Comparison of ENCODE assay signal across 16 cellular contexts in the genomic region with DNA sequence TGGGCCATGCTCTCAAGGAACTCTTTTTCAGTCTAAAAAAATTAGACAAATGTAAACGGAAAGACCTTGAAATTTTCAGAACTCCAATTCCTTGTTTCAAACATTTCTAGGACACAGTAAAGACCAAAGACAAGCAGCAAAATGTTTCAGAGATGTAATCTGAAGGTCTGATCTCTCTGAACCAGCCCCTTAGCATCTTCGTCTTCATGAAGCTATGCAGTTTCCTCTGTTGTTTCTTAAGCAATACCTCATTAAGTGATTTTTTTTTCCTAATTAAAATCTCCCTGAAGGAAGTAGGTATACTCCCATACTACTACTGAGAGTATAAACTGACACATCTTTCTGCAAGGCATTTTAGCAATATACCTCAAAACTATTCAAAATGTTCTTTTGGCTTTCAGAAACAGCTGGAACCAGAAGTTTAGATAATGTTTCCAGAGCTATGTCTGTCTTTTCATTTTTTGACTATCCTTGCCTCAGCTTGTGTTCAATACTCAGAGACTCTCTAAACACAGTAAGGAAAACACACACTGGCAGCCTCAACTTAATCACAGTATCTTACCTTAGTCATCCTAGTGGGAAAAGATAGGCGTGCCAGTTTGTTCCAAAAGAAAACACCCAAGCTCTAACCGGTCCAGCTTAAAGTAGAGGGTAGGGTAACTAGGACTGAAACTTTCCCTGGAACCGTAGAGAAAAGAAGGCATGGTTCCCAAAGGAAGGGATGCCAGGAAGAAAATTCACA. TPM values are rescaled to one million over a fixed set of nuclear protein-coding genes. Genes with fewer than 3 reads are reported as not detected.
DNase-seq lines count a peak whose midpoint lies in the region; TF ChIP-seq lines count a peak whose summit lies in the region.
"Had no signal": no experiment of that assay in that cellular context is flagged by ENCODE, and none has a peak within 500 bp of the region (broad histone marks: within the 10 kb centered on the region; RNA-seq: fewer than 3 reads in every experiment).

No MANE protein-coding gene starts in this region.

- H3K36me3 ChIP-seq in brain microvascular endothelial cell (replicated peaks), result no peaks in the 10 kb centered on the region

- H3K4me3 ChIP-seq in brain microvascular endothelial cell (ENCODE audit: low read depth, low read length) (no peak overlapping the region), fibroblast of the aortic adventitia (ENCODE audit: low read depth, low read length) (no peak overlapping the region)
- H3K4me3 ChIP-seq: PC-9 had no signal

- in situ Hi-C loops in brain microvascular endothelial cell (cut with HindIII; ENCODE audit: low pct_ligation_motif_present, low sequenced_read_pairs), result no loop called here
- in situ Hi-C loops in GM13976 (cut with MboI; ENCODE audit: low sequenced_read_pairs, unreplicated experiment), result no loop called here

- H3K27ac ChIP-seq in brain microvascular endothelial cell, result no peak overlapping the region
- H3K27ac ChIP-seq: PC-9 had no signal

- DNase-seq in EH (ENCODE audit: low read depth) (peak; percentile 75), NCI-H226 (peak; percentile 60), brain microvascular endothelial cell (peak; percentile 16), fibroblast of the aortic adventitia (ENCODE audit: low read depth) (peak; percentile 52), GM13976 (ENCODE audit: low spot score) (no peak), NCI-H1417 treated with DMSO at 0.1 percent for 48 hours (lab: John Stamatoyannopoulos, UW) (no peak), DMS114 treated with DMSO at 0.1 percent for 48 hours (lab: John Stamatoyannopoulos, UW; ENCODE audit: unreplicated experiment) (no peak), NCI-H345 (lab: John Stamatoyannopoulos, UW) (no peak)
- DNase-seq: C1 segment of cervical spinal cord, DMS 273 treated with DMSO at 0.1 percent for 48 hours, NCI-H1436 treated with DMSO at 0.1 percent for 48 hours, NCI-H2081 treated with DMSO at 0.1 percent for 48 hours, NCI-H2227 treated with DMSO at 0.1 percent for 48 hours, PC-9, Right ventricle myocardium superior, SK-N-SH had no signal

- no peaks in the 10 kb centered on the region for H3K27me3 ChIP-seq in brain microvascular endothelial cell (replicated peaks)

- TF ChIP-seq CTCF in brain microvascular endothelial cell (IDR thresholded peaks at IDR 0.05; ENCODE audit: low read depth, low read length, missing control alignments), result no peak
- TF ChIP-seq CTCF in fibroblast of the aortic adventitia (IDR thresholded peaks at IDR 0.05; ENCODE audit: insufficient read depth, low read length), result no peak
- no peak for TF ChIP-seq CTCF in GM13976 (IDR thresholded peaks at IDR 0.05; ENCODE audit: borderline replicate concordance, control extremely low read depth, extremely low read depth, insufficient read depth, missing control alignments)

RNA-seq across cellular contexts. Expression of gene SBF2, which starts 25.1 kb away (rescaled TPM):
- total RNA-seq in fibroblast of the aortic adventitia (ENCODE audit: low replicate concordance), result 47.1 and 65.3 TPM in 2 replicates

RNA-seq across cellular contexts. Expression of gene ADM, which starts 36.0 kb away (rescaled TPM):
- 103 and 348 TPM in 2 replicates for total RNA-seq in fibroblast of the aortic adventitia (ENCODE audit: low replicate concordance)

Comparison
In these comparisons a context has a peak if more than half of its experiments do, and no peak if none do; other contexts are left out.
1. DNase-seq: peak in EH (single experiment), NCI-H226 (single experiment), brain microvascular endothelial cell (single experiment) and fibroblast of the aortic adventitia (single experiment); none in GM13976 (single experiment), NCI-H1417 treated with DMSO at 0.1 percent for 48 hours (single experiment), DMS114 treated with DMSO at 0.1 percent for 48 hours (single experiment) and NCI-H345 (single experiment).